31 cellular contexts compared by ENCODE assay signal in genomic region chr16:1438229-1439057, GRCh38. TPM values are rescaled to one million over a fixed set of nuclear protein-coding genes. Genes with fewer than 3 reads are reported as not detected.
"Had no signal": no experiment of that assay in that cellular context is flagged by ENCODE, and none has a peak within 500 bp of the region (broad histone marks: within the 10 kb centered on the region; RNA-seq: fewer than 3 reads in every experiment).

No MANE protein-coding gene starts in this region.

- H3K36me3 Mint-ChIP-seq: activated naive CD8-positive, alpha-beta T cell had no signal

- DNase-seq: activated CD4-positive, alpha-beta T cell treated with anti-CD3 and anti-CD28 coated beads for 4 hours; activated CD4-positive, alpha-beta T cell treated with anti-CD3 and anti-CD28 coated beads, Interleukin-2, amount 50 U/mL, for 48 hours; activated CD4-positive, CD25-positive, alpha-beta regulatory T cell; activated CD8-positive, alpha-beta memory T cell treated with anti-CD3 and anti-CD28 coated beads, Interleukin-2, amount 50 U/mL, for 48 hours; activated naive CD4-positive, alpha-beta T cell; activated T-cell treated with anti-CD3 and anti-CD28 coated beads, Interleukin-2, amount 50 U/mL, for 4 hours; adrenal gland; brain microvascular endothelial cell; dorsolateral prefrontal cortex; effector memory CD8-positive, alpha-beta T cell; hippocampal formation; left ventricle myocardium superior; mammary epithelial cell; midbrain; psoas muscle; stimulated activated CD4-positive, alpha-beta T cell treated with anti-CD3 and anti-CD28 coated beads, Interleukin-12 subunit alpha, Interleukin-12 subunit beta, amount 100 ng/mL, for 4 hours; stimulated activated CD4-positive, alpha-beta T cell treated with anti-CD3 and anti-CD28 coated beads, Interleukin-1b, Interleukin-23, amount 100 ng/mL, for 48 hours; trophoblast cell; uterus had no signal

- H3K27ac ChIP-seq: adrenal gland, ascending aorta, brain microvascular endothelial cell, dorsolateral prefrontal cortex, pancreas, psoas muscle, right atrium auricular region, uterus had no signal

- H3K27ac Mint-ChIP-seq: activated naive CD8-positive, alpha-beta T cell; activated T-helper 2 cell treated with anti-CD3 and anti-CD28 coated beads, Interferon-gamma antibody, Interleukin-2, Interleukin-4, amounts not matched to agents 10 μg/mL and 5 μg/mL and 100 μg/mL, durations not matched to agents 14 hours and 24 hours and 36 hours; effector memory CD8-positive, alpha-beta T cell; nephron; stimulated activated effector memory CD8-positive, alpha-beta T cell treated with anti-CD3 and anti-CD28 coated beads, Interleukin-12 subunit alpha, Interleukin-12 subunit beta, amount 100 ng/mL, for 72 hours had no signal

- H3K27me3 Mint-ChIP-seq: activated naive CD8-positive, alpha-beta T cell; effector memory CD8-positive, alpha-beta T cell had no signal

- H3K4me3 Mint-ChIP-seq: activated naive CD8-positive, alpha-beta T cell; activated T-cell treated with anti-CD3 and anti-CD28 coated beads, Interleukin-2, amount 50 U/mL, for 4 hours; effector memory CD8-positive, alpha-beta T cell; nephron; stimulated activated effector memory CD8-positive, alpha-beta T cell treated with anti-CD3 and anti-CD28 coated beads, Interleukin-12 subunit alpha, Interleukin-12 subunit beta, amount 100 ng/mL, for 72 hours had no signal

- H3K9me3 ChIP-seq: adrenal gland, ascending aorta, pancreas, psoas muscle, right atrium auricular region, uterus had no signal

- H3K9me3 Mint-ChIP-seq: activated T-cell treated with anti-CD3 and anti-CD28 coated beads, Interleukin-2, amount 50 U/mL, for 4 hours; activated T-helper 2 cell treated with anti-CD3 and anti-CD28 coated beads, Interferon-gamma antibody, Interleukin-2, Interleukin-4, amounts not matched to agents 10 μg/mL and 5 μg/mL and 100 μg/mL, durations not matched to agents 14 hours and 24 hours and 36 hours; effector memory CD8-positive, alpha-beta T cell; nephron; stimulated activated effector memory CD8-positive, alpha-beta T cell treated with anti-CD3 and anti-CD28 coated beads, Interleukin-12 subunit alpha, Interleukin-12 subunit beta, amount 100 ng/mL, for 72 hours had no signal

- H3K36me3 ChIP-seq: adrenal gland, ascending aorta, brain microvascular endothelial cell, pancreas, right atrium auricular region, uterus had no signal

- H3K4me1 Mint-ChIP-seq: nephron; stimulated activated effector memory CD8-positive, alpha-beta T cell treated with anti-CD3 and anti-CD28 coated beads, Interleukin-12 subunit alpha, Interleukin-12 subunit beta, amount 100 ng/mL, for 72 hours had no signal

- H3K27me3 ChIP-seq: adrenal gland, ascending aorta, dorsolateral prefrontal cortex, pancreas, right atrium auricular region, uterus had no signal

- H3K4me3 ChIP-seq: adrenal gland, ascending aorta, dorsolateral prefrontal cortex, pancreas, psoas muscle, right atrium auricular region, uterus had no signal

- ATAC-seq: activated T-cell treated with anti-CD3 and anti-CD28 coated beads, Interleukin-2, amount 50 U/mL, for 4 hours; effector memory CD8-positive, alpha-beta T cell; esophagus mucosa; left ventricle myocardium superior; pancreas; psoas muscle; stimulated activated effector memory CD8-positive, alpha-beta T cell treated with anti-CD3 and anti-CD28 coated beads, Interleukin-12 subunit alpha, Interleukin-12 subunit beta, amount 100 ng/mL, for 72 hours had no signal

- H3K4me1 ChIP-seq: adrenal gland, ascending aorta, pancreas, psoas muscle, right atrium auricular region, uterus had no signal

RNA-seq across cellular contexts. Expression of gene CCDC154, which starts 5.9 kb away (rescaled TPM):
- total RNA-seq: ascending aorta, right atrium auricular region had no signal
- polyA plus RNA-seq: mammary epithelial cell had no signal

RNA-seq across cellular contexts. Expression of gene PERCC1, which starts 7.6 kb away (rescaled TPM):
- total RNA-seq: activated T-helper 2 cell treated with anti-CD3 and anti-CD28 coated beads, Interferon-gamma antibody, Interleukin-2, Interleukin-4, amounts not matched to agents 10 μg/mL and 5 μg/mL and 100 μg/mL, durations not matched to agents 14 hours and 24 hours and 36 hours; ascending aorta; endothelial cell of umbilical vein; esophagus mucosa; frontal cortex; psoas muscle; right atrium auricular region; skeletal muscle tissue; temporal lobe; uterus had no signal
- polyA plus RNA-seq: adrenal gland, endothelial cell of umbilical vein, mammary epithelial cell, pancreas had no signal
